ENCODE assay signal across 9 cellular contexts in genomic region chr13:41054919-41055619, GRCh38. TPM values are rescaled to one million over a fixed set of nuclear protein-coding genes. Genes with fewer than 3 reads are reported as not detected.
DNase-seq lines count a peak whose midpoint lies in the region; ATAC-seq and TF ChIP-seq lines count a peak whose summit lies in the region.
"Had no signal": no experiment of that assay in that cellular context is flagged by ENCODE, and none has a peak within 500 bp of the region (broad histone marks: within the 10 kb centered on the region; RNA-seq: fewer than 3 reads in every experiment).

No MANE protein-coding gene starts in this region.

- peaks cover 52% of the 10 kb centered on the region for H3K4me1 Mint-ChIP-seq in activated naive CD4-positive, alpha-beta T cell treated with anti-CD3 and anti-CD28 coated beads, Interleukin-2, amount 10 ng/mL, durations not matched to agents 7 days and 5 days

- intact Hi-C loops in mucosa of descending colon (cut with DNase I, micrococcal nuclease) = loop anchor here (5.0 to 10.0 kb wide), 2 partner anchors 38 to 130 kb away; partner anchors contain the start of gene ELF1 (in 1 of the 2)

- H3K4me3 ChIP-seq in BE2C (ENCODE audit: low read depth, low read length) = no peak overlapping the region
- H3K4me3 ChIP-seq in WERI-Rb-1 (ENCODE audit: low read depth, low read length) = no peak overlapping the region
- H3K4me3 ChIP-seq in mucosa of descending colon = no peak overlapping the region

- DNase-seq in BE2C = no peak
- no peak for DNase-seq in GM13977 (ENCODE audit: low spot score)
- DNase-seq in WERI-Rb-1 = no peak
- no peak for DNase-seq in mucosa of descending colon
- DNase-seq in activated naive CD4-positive, alpha-beta T cell treated with anti-CD3 and anti-CD28 coated beads, Interleukin-2, amount 10 ng/mL, durations not matched to agents 7 days and 5 days = no peak
- no peak for DNase-seq in NK-92 treated with Interleukin-12 subunit alpha and Interleukin-12 subunit beta, amount 100 ng/mL, for 24 hours (lab: John Stamatoyannopoulos, UW)
- DNase-seq: activated CD8-positive, alpha-beta memory T cell treated with anti-CD3 and anti-CD28 coated beads for 24 hours had no signal

- H3K4me1 ChIP-seq in BE2C (no peaks in the 10 kb centered on the region; the same call in 1 of the 2 replicates), mucosa of descending colon (ENCODE audit: low read depth) (peaks cover 62% of the 10 kb centered on the region)

- peaks cover under 1% of the 10 kb centered on the region for H3K27me3 Mint-ChIP-seq in activated naive CD4-positive, alpha-beta T cell treated with anti-CD3 and anti-CD28 coated beads, Interleukin-2, amount 10 ng/mL, durations not matched to agents 7 days and 5 days

- no peaks in the 10 kb centered on the region for H3K27me3 ChIP-seq in BE2C
- H3K27me3 ChIP-seq in WERI-Rb-1 (ENCODE audit: insufficient read depth, low read depth, severe bottlenecking) = no peaks in the 10 kb centered on the region

- no peak overlapping the region for H3K27ac Mint-ChIP-seq in activated naive CD4-positive, alpha-beta T cell treated with anti-CD3 and anti-CD28 coated beads, Interleukin-2, amount 10 ng/mL, durations not matched to agents 7 days and 5 days

- H3K36me3 ChIP-seq in BE2C (no peaks in the 10 kb centered on the region), WERI-Rb-1 (no peaks in the 10 kb centered on the region), mucosa of descending colon (ENCODE audit: low read depth) (no peaks in the 10 kb centered on the region)

- H3K9me3 ChIP-seq in BE2C = no peaks in the 10 kb centered on the region
- no peaks in the 10 kb centered on the region for H3K9me3 ChIP-seq in WERI-Rb-1 (ENCODE audit: severe bottlenecking)
- no peaks in the 10 kb centered on the region for H3K9me3 ChIP-seq in mucosa of descending colon

- in situ Hi-C loops in GM13977 (cut with MboI; ENCODE audit: low pct_unique_long_range_greater_than_20kb, low sequenced_read_pairs, unreplicated experiment) = no loop called here

- H3K4me3 Mint-ChIP-seq in activated naive CD4-positive, alpha-beta T cell treated with anti-CD3 and anti-CD28 coated beads, Interleukin-2, amount 10 ng/mL, durations not matched to agents 7 days and 5 days = no peak overlapping the region

- CTCF ChIA-PET in activated naive CD4-positive, alpha-beta T cell treated with anti-CD3 and anti-CD28 coated beads, Interleukin-2, amount 10 ng/mL, durations not matched to agents 7 days and 5 days (lab: Charles Lee) = interaction anchor here (0.5 to 3.7 kb wide), 21 partner anchors 9 to 1041 kb away, joined by 3 to 20 read pairs (median 3); partner anchors contain the start of genes ELF1 and NAA16

- TF ChIP-seq CTCF in BE2C (IDR thresholded peaks at IDR 0.05; ENCODE audit: low read depth, low read length) (peak; percentile 55), GM13977 (IDR thresholded peaks at IDR 0.05; ENCODE audit: extremely low read depth, insufficient read depth, missing control alignments) (peak; percentile 42), WERI-Rb-1 (IDR thresholded peaks at IDR 0.05; ENCODE audit: low read depth, low read length) (0 out of 2 replicates have a peak, but pooled peaks have one; percentile 21), mucosa of descending colon (IDR thresholded peaks at IDR 0.05) (no peak)

- H3K9me3 Mint-ChIP-seq in activated naive CD4-positive, alpha-beta T cell treated with anti-CD3 and anti-CD28 coated beads, Interleukin-2, amount 10 ng/mL, durations not matched to agents 7 days and 5 days = no peaks in the 10 kb centered on the region

- H3K27ac ChIP-seq in WERI-Rb-1 = no peak overlapping the region

- H3K36me3 Mint-ChIP-seq in activated naive CD4-positive, alpha-beta T cell treated with anti-CD3 and anti-CD28 coated beads, Interleukin-2, amount 10 ng/mL, durations not matched to agents 7 days and 5 days = no peaks in the 10 kb centered on the region

- peak; percentile 15 for ATAC-seq in mucosa of descending colon
- no peak for ATAC-seq in HG03280 (IDR thresholded peaks at IDR 0.05; ENCODE audit: unreplicated experiment)
- no peak for ATAC-seq in GM21717 (IDR thresholded peaks at IDR 0.05; ENCODE audit: unreplicated experiment)

RNA-seq across cellular contexts. Expression of gene WBP4, which starts 6.2 kb away (rescaled TPM):
- 10.4 TPM for polyA plus RNA-seq in BE2C (2012; ENCODE audit: insufficient read depth, insufficient read length, low read depth)
- 10 to 100 TPM in 1 of 3 donors, 1 to 10 TPM in 2; 6.4 to 11.4 (median 6.4) TPM for total RNA-seq in mucosa of descending colon

RNA-seq across cellular contexts. Expression of gene ELF1, which starts 36.0 kb away (rescaled TPM):
- 2.7 TPM for polyA plus RNA-seq in BE2C (2012; ENCODE audit: insufficient read depth, insufficient read length, low read depth)
- total RNA-seq in mucosa of descending colon = 100 to 1,000 TPM in 1 of 3 donors, 10 to 100 TPM in 2; 80.2 to 111 (median 96.8) TPM
